ENCODE assay signal across 1 cellular context in genomic region chr22:32023251-32023827, GRCh38.
TF ChIP-seq lines count a peak whose summit lies in the region.

No MANE protein-coding gene starts in this region.

TF ChIP-seq in HCT116, 20 proteins besides CTCF, POLR2A, EP300 and RAD21 (continued from another document):
- no peak for TF ChIP-seq REST (IDR thresholded peaks at IDR 0.05; ENCODE audit: low read depth)
- no peak for TF ChIP-seq SRF (IDR thresholded peaks at IDR 0.05; ENCODE audit: low read depth)
- no peak for TF ChIP-seq SIN3A (IDR thresholded peaks at IDR 0.05; ENCODE audit: low read depth)
